9 cellular contexts compared by ENCODE assay signal in the genomic region with DNA sequence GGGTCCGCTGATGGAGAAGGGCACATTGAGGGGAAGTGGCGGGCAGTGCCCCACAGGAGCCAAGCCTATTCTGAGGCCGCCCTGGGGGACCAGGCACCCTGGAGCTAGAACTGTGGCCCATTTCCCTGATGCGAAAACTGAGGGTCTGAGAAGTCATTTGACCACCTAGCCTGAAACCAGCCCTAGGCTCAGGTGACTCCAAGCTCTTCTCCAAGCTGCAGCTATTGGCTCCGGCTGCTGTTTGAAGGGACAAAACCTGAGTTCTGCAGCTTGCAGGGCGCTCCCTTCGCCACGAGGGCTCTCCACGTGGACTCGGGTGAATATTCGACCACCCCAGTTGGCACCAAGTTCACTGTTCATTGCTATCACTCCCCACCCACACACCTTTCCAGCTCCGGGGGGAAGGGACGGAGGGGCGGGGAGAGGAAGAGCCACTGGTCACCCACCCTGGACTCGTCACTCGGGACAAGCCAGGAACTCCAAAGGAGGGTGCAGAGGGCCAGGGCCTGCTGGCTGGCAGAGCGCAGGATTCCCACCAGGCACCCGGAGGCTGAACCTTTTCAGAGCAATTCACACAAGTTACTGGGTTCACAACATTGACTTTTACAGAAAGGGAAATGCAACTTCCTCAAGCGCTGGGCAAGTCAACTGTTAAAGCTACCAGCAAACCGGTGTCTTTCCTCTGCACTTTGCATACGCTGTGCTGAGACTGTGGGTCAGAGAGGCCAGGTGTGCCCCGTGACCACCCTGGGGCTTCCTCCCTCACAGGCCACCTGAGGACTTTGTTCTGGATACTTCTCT. TPM values are rescaled to one million over a fixed set of nuclear protein-coding genes. Genes with fewer than 3 reads are reported as not detected.
A peak's percentile ranks its signal among the peaks of the same experiment; 100 is the strongest.
DNase-seq lines count a peak whose midpoint lies in the region; ATAC-seq, FAIRE-seq and TF ChIP-seq lines count a peak whose summit lies in the region.
"Had no signal": no experiment of that assay in that cellular context is flagged by ENCODE, and none has a peak within 500 bp of the region (broad histone marks: within the 10 kb centered on the region; RNA-seq: fewer than 3 reads in every experiment).

No MANE protein-coding gene starts in this region.

- peaks cover 4% of the 10 kb centered on the region for H3K4me1 Mint-ChIP-seq in type B pancreatic cell (ENCODE audit: unreplicated experiment)

- peaks cover 3% of the 10 kb centered on the region for H3K27me3 Mint-ChIP-seq in type B pancreatic cell

- no peak overlapping the region for H3K27ac Mint-ChIP-seq in type B pancreatic cell

- H3K4me3 ChIP-seq in mononuclear cell (ENCODE audit: low read length) (peak overlapping the region; percentile 17), tibial nerve (no peak overlapping the region)

- no peak for TF ChIP-seq POLR2A in GM12891 (IDR thresholded peaks at IDR 0.05; ENCODE audit: low read depth, low read length)
- TF ChIP-seq POLR2A in tibial nerve (IDR thresholded peaks at IDR 0.05): no peak

- ATAC-seq in HG02642 (IDR thresholded peaks at IDR 0.05; ENCODE audit: poor library complexity, unreplicated experiment) (peak; percentile 33), esophagus mucosa (no peak)

- no peaks in the 10 kb centered on the region for H3K9me3 Mint-ChIP-seq in type B pancreatic cell

- peak; percentile 96 for FAIRE-seq in GM12891 (lab: Jason Lieb, UNC)

- TF ChIP-seq CTCF in tibial nerve (IDR thresholded peaks at IDR 0.05) (no peak), type B pancreatic cell (conservative IDR thresholded peaks at IDR 0.05) (no peak)

- TF ChIP-seq EP300 in tibial nerve (IDR thresholded peaks at IDR 0.05): no peak

- H3K27me3 ChIP-seq in mononuclear cell (ENCODE audit: insufficient read depth, low read length) (no peaks in the 10 kb centered on the region), tibial nerve (peaks cover 0 to 56% of the 10 kb centered on the region in 2 donors)

- 64 to 69% methylated on average over 21 to 22 of the region's 22 CpGs for WGBS in tibial nerve, 2 donors

- no peak overlapping the region for H3K4me3 Mint-ChIP-seq in type B pancreatic cell

- no peaks in the 10 kb centered on the region for H3K36me3 ChIP-seq in tibial nerve

- no peaks in the 10 kb centered on the region for H3K36me3 Mint-ChIP-seq in type B pancreatic cell

- no peak for DNase-seq in GM12891 (ENCODE audit: insufficient read length, low spot score)
- DNase-seq in SKM-1 treated with dmso at 0.1 percent for 144 hours (lab: John Stamatoyannopoulos, UW; ENCODE audit: unreplicated experiment): peak; percentile 63
- DNase-seq in tibial nerve (ENCODE audit: low spot score in 2 of 2): no peak
- DNase-seq in type B pancreatic cell (ENCODE audit: extremely low spot score, unreplicated experiment): no peak
- no peak for DNase-seq in cerebellar nuclear complex (lab: John Stamatoyannopoulos, UW)

- peak overlapping the region in 1 of 4 donors; percentile 62 for H3K27ac ChIP-seq in tibial nerve

- H3K9me3 ChIP-seq in mononuclear cell (ENCODE audit: low read depth, low read length): no peaks in the 10 kb centered on the region
- H3K9me3 ChIP-seq in tibial nerve: no peaks in the 10 kb centered on the region

- H3K4me1 ChIP-seq in mononuclear cell (ENCODE audit: insufficient read depth, low read length): peaks cover 41% of the 10 kb centered on the region
- peaks cover 0 to 16% (median 0%) of the 10 kb centered on the region in 4 donors for H3K4me1 ChIP-seq in tibial nerve

TF ChIP-seq in GM12891, 5 proteins besides CTCF, POLR2A, EP300 and RAD21:
- peak; percentile 88 for TF ChIP-seq POU2F2 (IDR thresholded peaks at IDR 0.05; ENCODE audit: low read depth, low read length)
- TF ChIP-seq POLR2AphosphoS5 (IDR thresholded peaks at IDR 0.05; ENCODE audit: low read depth, low read length): no peak
- peak; percentile 83 for TF ChIP-seq SPI1 (IDR thresholded peaks at IDR 0.05; ENCODE audit: low read depth, low read length)
- TF ChIP-seq PAX5 (IDR thresholded peaks at IDR 0.05; ENCODE audit: insufficient read depth, low read length, severe bottlenecking): no peak

RNA-seq across cellular contexts. Expression of gene RAC2, which starts 1.1 kb away (rescaled TPM):
- polyA plus RNA-seq in GM12891 (2012; ENCODE audit: low read depth, missing spikeins): 448 TPM
- total RNA-seq in mononuclear cell (107 TPM), tibial nerve (10 to 100 TPM in 1 of 4 donors, 1 to 10 TPM in 3; 6.3 to 18.6 (median 7.8) TPM), esophagus mucosa (19.0 TPM), type B pancreatic cell (ENCODE audit: low replicate concordance) (0.24 and 1.2 TPM in 2 replicates)

RNA-seq across cellular contexts. Expression of gene SSTR3, which starts 32.8 kb away (rescaled TPM):
- 3.7 TPM for polyA plus RNA-seq in GM12891 (2012; ENCODE audit: low read depth, missing spikeins)
- total RNA-seq in mononuclear cell: 2.4 TPM
- not detected for total RNA-seq in tibial nerve
- not detected for total RNA-seq in esophagus mucosa
- total RNA-seq in type B pancreatic cell (ENCODE audit: low replicate concordance): 2.4 and 3.4 TPM in 2 replicates
- total RNA-seq: kidney epithelial cell had no signal

RNA-seq across cellular contexts. Expression of gene CYTH4, which starts 37.2 kb away (rescaled TPM):
- 12.4 TPM for polyA plus RNA-seq in GM12891 (2012; ENCODE audit: low read depth, missing spikeins)
- total RNA-seq in mononuclear cell (124 TPM), tibial nerve (10 to 100 TPM in 3 of 4 donors, 1 to 10 TPM in 1; 7.7 to 27.3 (median 19.0) TPM), esophagus mucosa (1.6 TPM), type B pancreatic cell (ENCODE audit: low replicate concordance) (not detected in 2 replicates)
- total RNA-seq: kidney epithelial cell had no signal

RNA-seq across cellular contexts. Expression of gene C1QTNF6, which starts 57.1 kb away (rescaled TPM):
- polyA plus RNA-seq in GM12891 (2012; ENCODE audit: low read depth, missing spikeins): 2.6 TPM
- 1.4 TPM for total RNA-seq in mononuclear cell
- total RNA-seq in tibial nerve: 1 to 10 TPM; 2.6 to 3.9 (median 3.4) TPM
- total RNA-seq in esophagus mucosa: 2.0 TPM
- 23.2 and 26.2 TPM in 2 replicates for total RNA-seq in type B pancreatic cell (ENCODE audit: low replicate concordance)
